ENCODE assay signal across 21 cellular contexts in the genomic region with DNA sequence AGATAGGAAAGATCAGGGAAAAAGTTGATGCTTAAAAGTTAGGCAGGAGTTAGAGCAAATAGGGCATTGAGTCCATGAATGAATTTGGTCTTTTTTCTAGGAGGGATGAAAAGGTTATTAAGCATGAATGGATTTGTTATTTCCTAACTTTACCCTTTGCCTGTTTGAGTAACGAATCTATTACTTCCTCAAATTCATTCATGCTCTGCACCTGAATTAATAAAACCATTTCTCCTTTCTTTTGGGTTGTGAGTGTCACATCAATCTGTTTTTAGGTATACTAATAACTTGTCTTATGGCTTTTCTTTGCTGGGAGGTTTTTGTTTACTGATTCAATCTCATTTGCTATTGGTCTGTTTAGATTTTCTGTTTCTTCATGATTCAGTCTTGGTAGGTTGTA.
A peak's percentile ranks its signal among the peaks of the same experiment; 100 is the strongest.
DNase-seq lines count a peak whose midpoint lies in the region.
"Had no signal": no experiment of that assay in that cellular context is flagged by ENCODE, and none has a peak within 500 bp of the region (broad histone marks: within the 10 kb centered on the region; RNA-seq: fewer than 3 reads in every experiment).

No MANE protein-coding gene starts in this region.

- no peaks in the 10 kb centered on the region for H3K9me2 ChIP-seq in Karpas-422 (replicated peaks; ENCODE audit: insufficient read depth, low read length)

- H3K9ac ChIP-seq in Karpas-422 (ENCODE audit: low read length) = no peak overlapping the region

- no peaks in the 10 kb centered on the region for H3K9me3 ChIP-seq in Karpas-422 (ENCODE audit: low read length)

- DNase-seq in NOMO-1 (lab: John Stamatoyannopoulos, UW; ENCODE audit: unreplicated experiment in 2 of 2) (peak; percentile 23 to 44), NOMO-1 treated with dmso at 0.1 percent for 144 hours (lab: John Stamatoyannopoulos, UW; ENCODE audit: unreplicated experiment) (no peak), Karpas-422 (peak; percentile 74), cerebellar cortex (ENCODE audit: low spot score) (no peak)
- no peak for DNase-seq in stimulated activated CD4-positive, alpha-beta T cell treated with anti-CD3 and anti-CD28 coated beads, Interleukin-4, amount 100 ng/mL, for 1 hour
- DNase-seq: AML-193; C1 segment of cervical spinal cord; CD4-positive, alpha-beta memory T cell; CD4-positive, CD25-positive, alpha-beta regulatory T cell; CD8-positive, alpha-beta memory T cell; COR-L47; DMS 273 treated with DMSO at 0.1 percent for 48 hours; DMS153; DMS53; DMS79; DND-41; EL; GDM1 had no signal

- no peaks in the 10 kb centered on the region for H3K27me3 ChIP-seq in Karpas-422 (ENCODE audit: low read length)

- H3K79me2 ChIP-seq in Karpas-422 (ENCODE audit: low read length) = no peaks in the 10 kb centered on the region

- peak overlapping the region; percentile 1 for H3K4me2 ChIP-seq in Karpas-422 (ENCODE audit: low read depth, low read length, poor library complexity, severe bottlenecking)
- H3K4me2 ChIP-seq: A549 had no signal

- H3K4me1 ChIP-seq in Karpas-422 (ENCODE audit: low read length) = peaks cover 38% of the 10 kb centered on the region
- H3K4me1 ChIP-seq: A549 had no signal

- H2AFZ ChIP-seq in Karpas-422 (ENCODE audit: low read length) = peak overlapping the region; percentile 15; the same call in 1 of the 2 replicates

- no peaks in the 10 kb centered on the region for H4K20me1 ChIP-seq in Karpas-422 (ENCODE audit: insufficient read depth, low read depth, low read length)

- no peak overlapping the region for H3K4me3 ChIP-seq in Karpas-422 (ENCODE audit: low read length)
- H3K4me3 ChIP-seq: A549, GM12878 had no signal

- no peak overlapping the region for H3K27ac ChIP-seq in Karpas-422 (ENCODE audit: low read length)
- H3K27ac ChIP-seq: 22Rv1, A549 had no signal

- no peaks in the 10 kb centered on the region for H3K36me3 ChIP-seq in Karpas-422 (ENCODE audit: insufficient read depth, low read length)

Comparison
In these comparisons a context has a peak if more than half of its experiments do, and no peak if none do; other contexts are left out.
1. DNase-seq: peak in NOMO-1 (2 of 2) and Karpas-422 (single experiment); none in NOMO-1 treated with dmso at 0.1 percent for 144 hours (single experiment), cerebellar cortex (single experiment) and stimulated activated CD4-positive, alpha-beta T cell treated with anti-CD3 and anti-CD28 coated beads, Interleukin-4, amount 100 ng/mL, for 1 hour (single experiment).